14 cellular contexts compared by ENCODE assay signal in genomic region chr1:198549863-198550262, GRCh38. TPM values are rescaled to one million over a fixed set of nuclear protein-coding genes. Genes with fewer than 3 reads are reported as not detected.
DNase-seq lines count a peak whose midpoint lies in the region; ATAC-seq and TF ChIP-seq lines count a peak whose summit lies in the region.
"Had no signal": no experiment of that assay in that cellular context is flagged by ENCODE, and none has a peak within 500 bp of the region (broad histone marks: within the 10 kb centered on the region; RNA-seq: fewer than 3 reads in every experiment).

No MANE protein-coding gene starts in this region.

- peaks cover 2% of the 10 kb centered on the region for H3K36me3 Mint-ChIP-seq in activated naive CD8-positive, alpha-beta T cell treated with anti-CD3 and anti-CD28 coated beads, Interleukin-2, amount 50 U/mL, for 24 hours (ENCODE audit: low read depth)
- H3K36me3 Mint-ChIP-seq in endothelial cell (ENCODE audit: low read depth, unreplicated experiment), result no peaks in the 10 kb centered on the region

- H3K27ac Mint-ChIP-seq in activated naive CD8-positive, alpha-beta T cell treated with anti-CD3 and anti-CD28 coated beads, Interleukin-2, amount 50 U/mL, for 24 hours, result no peak overlapping the region
- H3K27ac Mint-ChIP-seq in endothelial cell (ENCODE audit: unreplicated experiment), result no peak overlapping the region
- H3K27ac Mint-ChIP-seq: activated CD4-positive, alpha-beta memory T cell treated with anti-CD3 and anti-CD28 coated beads, Interleukin-2, amount 10 ng/mL, durations not matched to agents 7 days and 5 days had no signal

- no peak for TF ChIP-seq CTCF in GM20000 (IDR thresholded peaks at IDR 0.05; ENCODE audit: extremely low read depth, missing control alignments)
- TF ChIP-seq CTCF in endothelial cell (IDR thresholded peaks at IDR 0.05; ENCODE audit: unreplicated experiment), result no peak

- H3K4me3 Mint-ChIP-seq in activated naive CD8-positive, alpha-beta T cell treated with anti-CD3 and anti-CD28 coated beads, Interleukin-2, amount 50 U/mL, for 24 hours, result no peak overlapping the region
- no peak overlapping the region for H3K4me3 Mint-ChIP-seq in endothelial cell (ENCODE audit: unreplicated experiment)
- H3K4me3 Mint-ChIP-seq: activated CD4-positive, alpha-beta memory T cell treated with anti-CD3 and anti-CD28 coated beads, Interleukin-2, amount 10 ng/mL, durations not matched to agents 7 days and 5 days had no signal

- ATAC-seq in GM18505 (IDR thresholded peaks at IDR 0.05; ENCODE audit: unreplicated experiment) (peak; percentile 85), HG03064 (IDR thresholded peaks at IDR 0.05; ENCODE audit: low read depth, unreplicated experiment) (peak; percentile 75)
- peak; percentile 72 for ATAC-seq in activated naive CD8-positive, alpha-beta T cell treated with anti-CD3 and anti-CD28 coated beads, Interleukin-2, amount 50 U/mL, for 24 hours

- H3K9me3 Mint-ChIP-seq in activated naive CD8-positive, alpha-beta T cell treated with anti-CD3 and anti-CD28 coated beads, Interleukin-2, amount 50 U/mL, for 24 hours, result peaks cover 18% of the 10 kb centered on the region
- H3K9me3 Mint-ChIP-seq in endothelial cell (ENCODE audit: unreplicated experiment), result no peaks in the 10 kb centered on the region

- peaks cover 47% of the 10 kb centered on the region for H3K4me1 Mint-ChIP-seq in activated naive CD8-positive, alpha-beta T cell treated with anti-CD3 and anti-CD28 coated beads, Interleukin-2, amount 50 U/mL, for 24 hours
- H3K4me1 Mint-ChIP-seq in endothelial cell (ENCODE audit: unreplicated experiment), result no peaks in the 10 kb centered on the region

- TF ChIP-seq POLR2A in GM18505 (IDR thresholded peaks at IDR 0.05; ENCODE audit: borderline replicate concordance, extremely low read depth, insufficient read depth, insufficient read length), result no peak

- H3K27me3 Mint-ChIP-seq in activated naive CD8-positive, alpha-beta T cell treated with anti-CD3 and anti-CD28 coated beads, Interleukin-2, amount 50 U/mL, for 24 hours, result no peaks in the 10 kb centered on the region
- no peaks in the 10 kb centered on the region for H3K27me3 Mint-ChIP-seq in endothelial cell (ENCODE audit: unreplicated experiment)
- H3K27me3 Mint-ChIP-seq: activated CD4-positive, alpha-beta memory T cell treated with anti-CD3 and anti-CD28 coated beads, Interleukin-2, amount 10 ng/mL, durations not matched to agents 7 days and 5 days had no signal

- DNase-seq in GM20000 (ENCODE audit: low spot score) (peak; percentile 32), endothelial cell (ENCODE audit: low spot score) (no peak), GM19238 (ENCODE audit: insufficient read length, low spot score) (no peak), SIG-M5 (lab: John Stamatoyannopoulos, UW) (no peak)
- DNase-seq in activated naive CD8-positive, alpha-beta T cell treated with anti-CD3 and anti-CD28 coated beads, Interleukin-2, amount 50 U/mL, for 24 hours, result no peak
- no peak for DNase-seq in stimulated activated naive CD4-positive, alpha-beta T cell (lab: John Stamatoyannopoulos, UW)
- DNase-seq: activated CD4-positive, alpha-beta memory T cell treated with anti-CD3 and anti-CD28 coated beads, Interleukin-2, amount 10 ng/mL, durations not matched to agents 7 days and 5 days; foreskin fibroblast; mammary epithelial cell; NCI-H1694; SHP77 treated with DMSO at 0.1 percent for 48 hours had no signal

RNA-seq across cellular contexts. Expression of gene ATP6V1G3, which starts 9.4 kb away (rescaled TPM):
- not detected for total RNA-seq in endothelial cell (ENCODE audit: unreplicated experiment)
- total RNA-seq: activated CD4-positive, alpha-beta memory T cell treated with anti-CD3 and anti-CD28 coated beads, Interleukin-2, amount 10 ng/mL, durations not matched to agents 7 days and 5 days; Daoy; mammary epithelial cell had no signal
